In genomic region chr1:228039006-228039481, GRCh38 we compare ENCODE assay signal across 23 cellular contexts. TPM values are rescaled to one million over a fixed set of nuclear protein-coding genes. Genes with fewer than 3 reads are reported as not detected.
"Had no signal": no experiment of that assay in that cellular context is flagged by ENCODE, and none has a peak within 500 bp of the region (broad histone marks: within the 10 kb centered on the region; RNA-seq: fewer than 3 reads in every experiment).

No MANE protein-coding gene starts in this region.

- H3K36me3 ChIP-seq: ovary, right lobe of liver, tibial nerve had no signal

- H3K27ac Mint-ChIP-seq: activated CD4-positive, alpha-beta T cell treated with anti-CD3 and anti-CD28 coated beads, Interleukin-2, amount 10 ng/mL, durations not matched to agents 7 days and 5 days; activated naive CD4-positive, alpha-beta T cell treated with anti-CD3 and anti-CD28 coated beads, Interleukin-2, amount 50 U/mL, for 72 hours; activated T-cell treated with anti-CD3 and anti-CD28 coated beads, Interleukin-2, amount 50 U/mL, for 72 hours; T-cell had no signal

- H3K4me3 Mint-ChIP-seq: activated CD4-positive, alpha-beta T cell treated with anti-CD3 and anti-CD28 coated beads, Interleukin-2, amount 10 ng/mL, durations not matched to agents 7 days and 5 days; activated T-cell treated with anti-CD3 and anti-CD28 coated beads, Interleukin-2, amount 50 U/mL, for 72 hours; T-cell had no signal

- H3K9me3 ChIP-seq: body of pancreas, ovary, right lobe of liver had no signal

- H3K4me1 ChIP-seq: foreskin keratinocyte, right lobe of liver had no signal

- H3K9me3 Mint-ChIP-seq: activated CD4-positive, alpha-beta T cell treated with anti-CD3 and anti-CD28 coated beads, Interleukin-2, amount 10 ng/mL, durations not matched to agents 7 days and 5 days; activated naive CD4-positive, alpha-beta T cell treated with anti-CD3 and anti-CD28 coated beads, Interleukin-2, amount 50 U/mL, for 72 hours; activated T-cell treated with anti-CD3 and anti-CD28 coated beads, Interleukin-2, amount 50 U/mL, for 72 hours; T-cell had no signal

- H3K27ac ChIP-seq: body of pancreas, dorsolateral prefrontal cortex, foreskin keratinocyte, hepatocyte, ovary, right lobe of liver, tibial nerve had no signal

- H3K27me3 ChIP-seq: ovary, right lobe of liver had no signal

- FAIRE-seq: colon, islet of Langerhans had no signal

- H3K4me3 ChIP-seq: body of pancreas, dorsolateral prefrontal cortex, hepatocyte, ovary, right lobe of liver, tibial nerve had no signal

- H3K4me1 Mint-ChIP-seq: activated CD4-positive, alpha-beta T cell treated with anti-CD3 and anti-CD28 coated beads, Interleukin-2, amount 10 ng/mL, durations not matched to agents 7 days and 5 days had no signal

- H3K36me3 Mint-ChIP-seq: activated naive CD4-positive, alpha-beta T cell treated with anti-CD3 and anti-CD28 coated beads, Interleukin-2, amount 50 U/mL, for 72 hours; T-cell had no signal

- DNase-seq: activated CD4-positive, alpha-beta T cell treated with anti-CD3 and anti-CD28 coated beads, Interleukin-2, amount 10 ng/mL, durations not matched to agents 7 days and 5 days; activated gamma-delta T cell treated with Interleukin-2 at 50 U/mL for 16 hours; activated T-cell treated with anti-CD3 and anti-CD28 coated beads, Interleukin-2, amount 50 U/mL, for 72 hours; amygdala; caudate nucleus; foreskin keratinocyte; mammary epithelial cell; stimulated activated naive CD4-positive, alpha-beta T cell; T-helper 9 cell had no signal

RNA-seq across cellular contexts. Expression of gene WNT3A, which starts 32.2 kb away (rescaled TPM):
- total RNA-seq: activated CD4-positive, alpha-beta T cell treated with anti-CD3 and anti-CD28 coated beads, Interleukin-2, amount 10 ng/mL, durations not matched to agents 7 days and 5 days; activated T-cell treated with anti-CD3 and anti-CD28 coated beads, Interleukin-2, amount 50 U/mL, for 72 hours; body of pancreas; dorsolateral prefrontal cortex; epithelial cell of proximal tubule; fibroblast of lung; mammary epithelial cell; ovary; pulmonary artery endothelial cell; right lobe of liver; subcutaneous adipose tissue; tibial nerve had no signal
- polyA plus RNA-seq: fibroblast of lung, hepatocyte, ovary had no signal
